Comparison of ENCODE assay signal across 8 cellular contexts in the genomic region with DNA sequence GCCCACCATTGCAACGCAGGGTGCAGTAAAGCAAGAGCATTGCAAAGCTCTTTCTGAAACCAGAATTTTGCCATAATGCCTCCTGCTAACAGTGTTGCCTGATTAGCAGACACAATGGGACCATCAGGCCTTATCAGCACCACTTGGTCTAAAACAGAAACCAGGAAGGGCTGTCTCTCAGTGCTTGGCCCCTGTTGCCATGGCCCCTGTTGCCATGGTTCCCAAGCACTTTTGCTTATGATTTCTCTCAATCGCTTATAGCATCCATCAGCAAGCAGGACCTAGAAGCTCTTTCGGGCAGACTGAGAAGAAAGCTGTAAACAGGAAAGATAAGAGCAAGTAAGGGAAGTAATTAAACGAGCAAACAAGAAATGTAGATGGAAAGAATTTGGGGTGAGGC. TPM values are rescaled to one million over a fixed set of nuclear protein-coding genes. Genes with fewer than 3 reads are reported as not detected.
DNase-seq lines count a peak whose midpoint lies in the region; ATAC-seq, FAIRE-seq and TF ChIP-seq lines count a peak whose summit lies in the region.

No MANE protein-coding gene starts in this region.

- TF ChIP-seq POLR2A in vagina (IDR thresholded peaks at IDR 0.05): no peak

- H3K4me3 ChIP-seq in upper lobe of right lung (no peak overlapping the region), vagina (no peak overlapping the region)

- H3K27me3 ChIP-seq in upper lobe of right lung (no peaks in the 10 kb centered on the region), vagina (no peaks in the 10 kb centered on the region)

- intact Hi-C loops in upper lobe of right lung (cut with DNase I) (no loop called here), vagina (cut with DNase I) (no loop called here)

- no peaks in the 10 kb centered on the region for H3K9me3 ChIP-seq in upper lobe of right lung
- no peaks in the 10 kb centered on the region for H3K9me3 ChIP-seq in vagina

- H3K36me3 ChIP-seq in upper lobe of right lung: no peaks in the 10 kb centered on the region
- H3K36me3 ChIP-seq in vagina: no peaks in the 10 kb centered on the region

- H3K27ac ChIP-seq in upper lobe of right lung (no peak overlapping the region), vagina (no peak overlapping the region)

- ATAC-seq in GM21529 (IDR thresholded peaks at IDR 0.05; ENCODE audit: unreplicated experiment): peak; percentile 93
- ATAC-seq in upper lobe of right lung: peak; percentile 55

- H3K4me1 ChIP-seq in upper lobe of right lung (no peaks in the 10 kb centered on the region), vagina (no peaks in the 10 kb centered on the region)

- no peak for FAIRE-seq in urothelium cell line (lab: Jason Lieb, UNC)

- peak; percentile 16 for DNase-seq in GM10266 (ENCODE audit: extremely low spot score)
- DNase-seq in NCI-H1092 treated with DMSO at 0.1 percent for 48 hours (lab: John Stamatoyannopoulos, UW): peak; percentile 6
- peak; percentile 28 for DNase-seq in activated T-cell treated with anti-CD3 and anti-CD28 coated beads for 4 hours
- peak; percentile 14 for DNase-seq in inferior parietal cortex (ENCODE audit: extremely low spot score)
- no peak for DNase-seq in upper lobe of right lung
- no peak for DNase-seq in urothelium cell line (ENCODE audit: low spot score)
- no peak for DNase-seq in vagina (ENCODE audit: extremely low spot score in 2 of 2)

- TF ChIP-seq CTCF in GM10266 (IDR thresholded peaks at IDR 0.05; ENCODE audit: control insufficient read depth, insufficient read depth, low read depth, missing control alignments) (no peak), upper lobe of right lung (IDR thresholded peaks at IDR 0.05) (no peak), vagina (IDR thresholded peaks at IDR 0.05) (no peak)

RNA-seq across cellular contexts. Expression of a gene that starts 36.8 kb away (rescaled TPM):
- total RNA-seq in upper lobe of right lung: 9.2 TPM
- 4.4 TPM for total RNA-seq in vagina

Comparison
In these comparisons a context has a peak if more than half of its experiments do, and no peak if none do; other contexts are left out.
1. DNase-seq: peak in GM10266 (single experiment), NCI-H1092 treated with DMSO at 0.1 percent for 48 hours (single experiment), activated T-cell treated with anti-CD3 and anti-CD28 coated beads for 4 hours (single experiment) and inferior parietal cortex (single experiment); none in upper lobe of right lung (single experiment), urothelium cell line (single experiment) and vagina (0 of 2).